Comparison of ENCODE assay signal across 15 cellular contexts in the genomic region with DNA sequence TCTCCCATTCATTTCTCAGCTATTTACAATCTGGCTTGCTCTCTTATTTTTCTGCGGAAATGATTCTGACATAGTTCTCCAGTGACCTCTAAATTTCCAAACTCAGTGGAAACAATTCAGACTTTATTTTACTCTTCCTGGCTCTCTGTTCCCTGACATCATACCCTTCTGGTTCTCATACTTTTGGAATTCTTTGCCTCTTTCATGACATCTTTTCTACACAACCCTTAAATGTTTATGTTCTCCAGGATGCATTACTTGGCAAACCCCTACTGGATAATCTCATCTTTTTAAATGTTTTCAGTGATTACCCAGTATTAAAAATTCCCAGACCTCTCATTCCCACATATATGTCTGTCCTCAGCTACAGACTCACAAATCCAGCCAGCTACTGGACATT. TPM values are rescaled to one million over a fixed set of nuclear protein-coding genes. Genes with fewer than 3 reads are reported as not detected.
A peak's percentile ranks its signal among the peaks of the same experiment; 100 is the strongest.
DNase-seq lines count a peak whose midpoint lies in the region; ATAC-seq and TF ChIP-seq lines count a peak whose summit lies in the region.
"Had no signal": no experiment of that assay in that cellular context is flagged by ENCODE, and none has a peak within 500 bp of the region (broad histone marks: within the 10 kb centered on the region; RNA-seq: fewer than 3 reads in every experiment).

No MANE protein-coding gene starts in this region.

- no peak overlapping the region for H3K27ac Mint-ChIP-seq in stimulated activated naive CD8-positive, alpha-beta T cell treated with anti-CD3 and anti-CD28 coated beads, Interleukin-15, amount 100 ng/mL, for 72 hours

- H3K4me1 Mint-ChIP-seq in stimulated activated naive CD8-positive, alpha-beta T cell treated with anti-CD3 and anti-CD28 coated beads, Interleukin-15, amount 100 ng/mL, for 72 hours: no peaks in the 10 kb centered on the region

- no peaks in the 10 kb centered on the region for H3K27me3 ChIP-seq in gastroesophageal sphincter
- no peaks in the 10 kb centered on the region for H3K27me3 ChIP-seq in sigmoid colon
- H3K27me3 ChIP-seq: Peyer's patch, upper lobe of left lung had no signal

- no peak for TF ChIP-seq CTCF in AG10803 (conservative IDR thresholded peaks at IDR 0.05; ENCODE audit: low read length)
- TF ChIP-seq CTCF in astrocyte of the cerebellum (IDR thresholded peaks at IDR 0.05; ENCODE audit: low read depth, low read length, missing control alignments): no peak
- no peak for TF ChIP-seq CTCF in gastroesophageal sphincter (IDR thresholded peaks at IDR 0.05)
- no peak for TF ChIP-seq CTCF in sigmoid colon (IDR thresholded peaks at IDR 0.05)

- H3K9me3 Mint-ChIP-seq in stimulated activated naive CD8-positive, alpha-beta T cell treated with anti-CD3 and anti-CD28 coated beads, Interleukin-15, amount 100 ng/mL, for 72 hours: no peaks in the 10 kb centered on the region
- H3K9me3 Mint-ChIP-seq: brain had no signal

- intact Hi-C loops in sigmoid colon (cut with DNase I): no loop called here

- H3K4me3 ChIP-seq in AG10803 (ENCODE audit: low read length) (no peak overlapping the region), astrocyte of the cerebellum (ENCODE audit: low read depth, low read length) (no peak overlapping the region), gastroesophageal sphincter (no peak overlapping the region), sigmoid colon (no peak overlapping the region)
- H3K4me3 ChIP-seq: Peyer's patch, upper lobe of left lung had no signal

- H3K4me3 Mint-ChIP-seq in stimulated activated naive CD8-positive, alpha-beta T cell treated with anti-CD3 and anti-CD28 coated beads, Interleukin-15, amount 100 ng/mL, for 72 hours: no peak overlapping the region
- H3K4me3 Mint-ChIP-seq: brain had no signal

- DNase-seq in AG10803 (ENCODE audit: low read depth): peak; percentile 91
- peak; percentile 63 for DNase-seq in astrocyte of the cerebellum (ENCODE audit: low read depth)
- no peak for DNase-seq in sigmoid colon
- no peak for DNase-seq in NCI-H446 (lab: John Stamatoyannopoulos, UW)
- no peak for DNase-seq in stimulated activated naive CD8-positive, alpha-beta T cell treated with anti-CD3 and anti-CD28 coated beads, Interleukin-15, amount 100 ng/mL, for 72 hours
- no peak for DNase-seq in 8988T
- DNase-seq in activated CD4-positive, alpha-beta T cell treated with anti-CD3 and anti-CD28 coated beads, Interleukin-2, amount 50 U/mL, for 4 hours: no peak
- DNase-seq: C1 segment of cervical spinal cord, GF-D8, NCI-H226, Peyer's patch, upper lobe of left lung had no signal

- ATAC-seq in gastroesophageal sphincter: peak; percentile 78
- ATAC-seq in stimulated activated naive CD8-positive, alpha-beta T cell treated with anti-CD3 and anti-CD28 coated beads, Interleukin-15, amount 100 ng/mL, for 72 hours: no peak

- in situ Hi-C loops in astrocyte of the cerebellum (cut with HindIII; ENCODE audit: low sequenced_read_pairs): no loop called here

- H3K27ac ChIP-seq in gastroesophageal sphincter (peak overlapping the region; percentile 63 to 84 (median 78)), sigmoid colon (peak overlapping the region; percentile 56 to 76 (median 72))
- H3K27ac ChIP-seq: parathyroid adenoma had no signal

- no peak for TF ChIP-seq POLR2A in gastroesophageal sphincter (IDR thresholded peaks at IDR 0.05)
- no peak for TF ChIP-seq POLR2A in sigmoid colon (IDR thresholded peaks at IDR 0.05)

- TF ChIP-seq EP300 in gastroesophageal sphincter (IDR thresholded peaks at IDR 0.05): no peak
- peak in 1 of 4 donors; percentile 47 for TF ChIP-seq EP300 in sigmoid colon (IDR thresholded peaks at IDR 0.05)

- H3K27me3 Mint-ChIP-seq in stimulated activated naive CD8-positive, alpha-beta T cell treated with anti-CD3 and anti-CD28 coated beads, Interleukin-15, amount 100 ng/mL, for 72 hours: peaks cover 6% of the 10 kb centered on the region

- peaks cover 8 to 43% (median 17%) of the 10 kb centered on the region in 3 donors for H3K4me1 ChIP-seq in gastroesophageal sphincter
- H3K4me1 ChIP-seq in sigmoid colon: peaks cover 0 to 34% (median 23%) of the 10 kb centered on the region in 4 donors
- H3K4me1 ChIP-seq: parathyroid adenoma, Peyer's patch had no signal

- no peaks in the 10 kb centered on the region for H3K9me3 ChIP-seq in gastroesophageal sphincter
- no peaks in the 10 kb centered on the region for H3K9me3 ChIP-seq in sigmoid colon
- H3K9me3 ChIP-seq: Peyer's patch, upper lobe of left lung had no signal

- H3K36me3 ChIP-seq in gastroesophageal sphincter: no peaks in the 10 kb centered on the region
- H3K36me3 ChIP-seq in sigmoid colon: no peaks in the 10 kb centered on the region
- H3K36me3 ChIP-seq: Peyer's patch, upper lobe of left lung had no signal

- WGBS in gastroesophageal sphincter (ENCODE audit: low coverage in 1 of 2), 2 donors: 0% methylated on average over 1 of the region's 1 CpG
- 39 to 90% methylated on average over 1 of the region's 1 CpG for WGBS in sigmoid colon, 2 donors

RNA-seq across cellular contexts. Expression of a gene that starts 23.9 kb away (rescaled TPM):
- total RNA-seq in gastroesophageal sphincter: 10 to 100 TPM; 42.0 to 83.3 (median 61.5) TPM
- 10 to 100 TPM; 53.5 to 67.4 (median 56.1) TPM for total RNA-seq in sigmoid colon
- polyA plus RNA-seq in sigmoid colon: 10 to 100 TPM; 17.5 to 32.4 (median 29.8) TPM

Comparison
In these comparisons a context has a peak if more than half of its experiments do, and no peak if none do; other contexts are left out.
1. DNase-seq: peak in AG10803 (single experiment) and astrocyte of the cerebellum (single experiment); none in sigmoid colon (single experiment), NCI-H446 (0 of 2), stimulated activated naive CD8-positive, alpha-beta T cell treated with anti-CD3 and anti-CD28 coated beads, Interleukin-15, amount 100 ng/mL, for 72 hours (0 of 2), 8988T (single experiment) and activated CD4-positive, alpha-beta T cell treated with anti-CD3 and anti-CD28 coated beads, Interleukin-2, amount 50 U/mL, for 4 hours (0 of 2).